ENCODE assay signal across 22 cellular contexts in genomic region chr2:28986429-28986828, GRCh38. TPM values are rescaled to one million over a fixed set of nuclear protein-coding genes. Genes with fewer than 3 reads are reported as not detected.
"Had no signal": no experiment of that assay in that cellular context is flagged by ENCODE, and none has a peak within 500 bp of the region (broad histone marks: within the 10 kb centered on the region; RNA-seq: fewer than 3 reads in every experiment).

No MANE protein-coding gene starts in this region.

- H3K4me3 ChIP-seq: ascending aorta, coronary artery, gastroesophageal sphincter, heart right ventricle, tibial artery had no signal

- H3K36me3 Mint-ChIP-seq: activated naive CD4-positive, alpha-beta T cell treated with anti-CD3 and anti-CD28 coated beads, Interleukin-2, amount 50 U/mL, for 24 hours; naive thymus-derived CD8-positive, alpha-beta T cell had no signal

- ATAC-seq: esophagus mucosa; gastroesophageal sphincter; heart right ventricle; naive thymus-derived CD8-positive, alpha-beta T cell had no signal

- H3K36me3 ChIP-seq: ascending aorta, gastroesophageal sphincter, heart right ventricle, tibial artery had no signal

- H3K4me3 Mint-ChIP-seq: activated CD4-positive, alpha-beta T cell treated with anti-CD3 and anti-CD28 coated beads, Interleukin-2, amount 10 ng/mL, durations not matched to agents 7 days and 5 days; activated naive CD4-positive, alpha-beta T cell treated with anti-CD3 and anti-CD28 coated beads, Interleukin-2, amount 50 U/mL, for 24 hours; central memory CD8-positive, alpha-beta T cell; naive thymus-derived CD8-positive, alpha-beta T cell; T-helper 2 cell treated with Interferon-gamma antibody and Interleukin-4, amounts not matched to agents 5 μg/mL and 100 μg/mL, for 36 hours had no signal

- DNase-seq: activated CD4-positive, alpha-beta T cell treated with anti-CD3 and anti-CD28 coated beads, Interleukin-2, amount 10 ng/mL, durations not matched to agents 7 days and 5 days; activated CD4-positive, CD25-positive, alpha-beta regulatory T cell; activated CD8-positive, alpha-beta memory T cell treated with anti-CD3 and anti-CD28 coated beads, Interleukin-2, amount 50 U/mL, for 48 hours; activated effector memory CD4-positive, alpha-beta T cell treated with anti-CD3 and anti-CD28 coated beads, Interleukin-2, amount 50 U/mL, for 16 hours; activated T-cell treated with anti-CD3 and anti-CD28 coated beads, Interleukin-2, amount 50 U/mL, for 48 hours; effector CD4-positive, alpha-beta T cell; heart right ventricle; naive thymus-derived CD8-positive, alpha-beta T cell; retina; stimulated activated CD4-positive, alpha-beta T cell treated with anti-CD3 and anti-CD28 coated beads, Interleukin-12 subunit alpha, Interleukin-12 subunit beta, amount 100 ng/mL, for 4 hours; stimulated activated CD4-positive, alpha-beta T cell treated with anti-CD3 and anti-CD28 coated beads, Interleukin-1b, Interleukin-23, amount 100 ng/mL, for 48 hours; stimulated activated CD8-positive, alpha-beta memory T cell treated with anti-CD3 and anti-CD28 coated beads, Interleukin-4, amount 100 ng/mL, for 48 hours; stimulated activated naive CD4-positive, alpha-beta T cell treated with Interleukin-2 at 50 U/mL for 16 hours; substantia nigra; tibial artery had no signal

- H3K27ac Mint-ChIP-seq: activated CD4-positive, alpha-beta T cell treated with anti-CD3 and anti-CD28 coated beads, Interleukin-2, amount 10 ng/mL, durations not matched to agents 7 days and 5 days; activated naive CD4-positive, alpha-beta T cell treated with anti-CD3 and anti-CD28 coated beads, Interleukin-2, amount 50 U/mL, for 24 hours; T-helper 2 cell treated with Interferon-gamma antibody and Interleukin-4, amounts not matched to agents 5 μg/mL and 100 μg/mL, for 36 hours had no signal

- H3K9me3 Mint-ChIP-seq: activated CD4-positive, alpha-beta T cell treated with anti-CD3 and anti-CD28 coated beads, Interleukin-2, amount 10 ng/mL, durations not matched to agents 7 days and 5 days; activated naive CD4-positive, alpha-beta T cell treated with anti-CD3 and anti-CD28 coated beads, Interleukin-2, amount 50 U/mL, for 24 hours; central memory CD8-positive, alpha-beta T cell; naive thymus-derived CD8-positive, alpha-beta T cell; T-helper 2 cell treated with Interferon-gamma antibody and Interleukin-4, amounts not matched to agents 5 μg/mL and 100 μg/mL, for 36 hours had no signal

- H3K27me3 ChIP-seq: ascending aorta, gastroesophageal sphincter, heart right ventricle, tibial artery had no signal

- H3K27me3 Mint-ChIP-seq: activated CD4-positive, alpha-beta T cell treated with anti-CD3 and anti-CD28 coated beads, Interleukin-2, amount 10 ng/mL, durations not matched to agents 7 days and 5 days; activated naive CD4-positive, alpha-beta T cell treated with anti-CD3 and anti-CD28 coated beads, Interleukin-2, amount 50 U/mL, for 24 hours; central memory CD8-positive, alpha-beta T cell; naive thymus-derived CD8-positive, alpha-beta T cell had no signal

- H3K9me3 ChIP-seq: ascending aorta, gastroesophageal sphincter, heart right ventricle, tibial artery had no signal

- H3K4me1 Mint-ChIP-seq: activated naive CD4-positive, alpha-beta T cell treated with anti-CD3 and anti-CD28 coated beads, Interleukin-2, amount 50 U/mL, for 24 hours had no signal

- H3K4me1 ChIP-seq: ascending aorta had no signal

- H3K27ac ChIP-seq: ascending aorta, coronary artery, heart right ventricle, tibial artery had no signal

RNA-seq across cellular contexts. Expression of gene TOGARAM2, which starts 5.3 kb away (rescaled TPM):
- total RNA-seq: ascending aorta had no signal
